In the genomic region with DNA sequence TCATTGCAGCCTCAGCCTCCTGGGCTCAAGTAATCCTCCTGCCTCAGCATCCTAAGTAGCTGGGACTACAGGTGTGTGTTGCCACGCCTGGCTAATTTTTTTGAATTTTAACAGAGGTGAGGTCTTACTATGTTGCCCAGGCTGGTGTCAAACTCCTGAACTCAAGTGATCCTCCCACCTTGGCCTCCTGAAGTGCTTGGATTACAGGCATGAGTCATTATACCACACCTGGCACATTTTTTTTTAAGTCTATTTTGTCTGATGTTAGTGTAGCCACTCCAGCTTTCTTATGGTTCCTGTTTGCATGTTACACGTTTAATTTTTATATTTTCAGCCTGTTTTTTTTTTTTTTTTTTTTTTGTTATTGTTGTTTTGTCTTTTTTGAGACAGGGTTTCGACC, we compare ENCODE assay signal across 17 cellular contexts. TPM values are rescaled to one million over a fixed set of nuclear protein-coding genes. Genes with fewer than 3 reads are reported as not detected.
DNase-seq lines count a peak whose midpoint lies in the region; ATAC-seq and TF ChIP-seq lines count a peak whose summit lies in the region.
"Had no signal": no experiment of that assay in that cellular context is flagged by ENCODE, and none has a peak within 500 bp of the region (broad histone marks: within the 10 kb centered on the region; RNA-seq: fewer than 3 reads in every experiment).

No MANE protein-coding gene starts in this region.

- H3K18ac ChIP-seq in trophoblast cell (ENCODE audit: low read length): no peak overlapping the region

- H4K91ac ChIP-seq in trophoblast cell (ENCODE audit: low read depth, low read length): no peak overlapping the region

- ATAC-seq in activated naive CD4-positive, alpha-beta T cell treated with anti-CD3 and anti-CD28 coated beads, Interleukin-2, amount 50 U/mL, for 72 hours: no peak
- ATAC-seq: A549 had no signal

- H3K27me3 Mint-ChIP-seq in endodermal cell (ENCODE audit: insufficient read depth): no peaks in the 10 kb centered on the region
- H3K27me3 Mint-ChIP-seq: IgD-negative memory B cell had no signal

- peaks cover 28% of the 10 kb centered on the region for H3K79me2 ChIP-seq in trophoblast cell (ENCODE audit: control insufficient read depth, insufficient read depth, low read length, poor library complexity)

- 94 to 100% methylated on average over 1 to 3 of the region's 3 CpGs for WGBS in endodermal cell (ENCODE audit: insufficient coverage in 1 of 2, insufficient read length in 1 of 2), 2 experiments
- no CpG with 5 or more reads among the region's 3 CpGs for WGBS in trophoblast cell (ENCODE audit: extremely low coverage, insufficient coverage, insufficient read length)

- H4K8ac ChIP-seq in trophoblast cell (ENCODE audit: low read depth, low read length): no peak overlapping the region

- H2BK120ac ChIP-seq in trophoblast cell (ENCODE audit: insufficient read depth, low read length, poor library complexity): no peak overlapping the region

- peaks cover 6% of the 10 kb centered on the region for H3K4me1 Mint-ChIP-seq in endodermal cell
- H3K4me1 Mint-ChIP-seq: CD14-positive monocyte had no signal

- H3K9ac ChIP-seq in endodermal cell (ENCODE audit: extremely low read depth, low read length, poor library complexity, severe bottlenecking) (no peak overlapping the region), trophoblast cell (ENCODE audit: low read length) (no peak overlapping the region)

- H3K27ac ChIP-seq in endodermal cell (ENCODE audit: low read depth, low read length): no peak overlapping the region
- H3K27ac ChIP-seq in trophoblast cell (ENCODE audit: low read depth, low read length): no peak overlapping the region
- H3K27ac ChIP-seq: A549, RWPE1 had no signal

- H2AK5ac ChIP-seq in trophoblast cell (ENCODE audit: low read length): no peak overlapping the region

- DNase-seq in NCI-H2171 treated with DMSO at 0.1 percent for 48 hours (lab: John Stamatoyannopoulos, UW) (peak; percentile 65), NCI-H2171 (lab: John Stamatoyannopoulos, UW) (no peak), NCI-H2029 treated with DMSO at 0.1 percent for 48 hours (lab: John Stamatoyannopoulos, UW) (peak; percentile 34), endodermal cell (no peak), trophoblast cell (peak; percentile 40 to 62), T-helper 1 cell (no peak), AG08395 (ENCODE audit: low spot score) (no peak)
- no peak for DNase-seq in activated naive CD4-positive, alpha-beta T cell treated with anti-CD3 and anti-CD28 coated beads, Interleukin-2, amount 50 U/mL, for 72 hours (ENCODE audit: low spot score in 2 of 2)
- DNase-seq: Kasumi-1, NCI-H1417 treated with DMSO at 0.1 percent for 48 hours, NCI-H1930, NCI-H226, NCI-H748 treated with DMSO at 0.1 percent for 48 hours had no signal

- no peak overlapping the region for H4K12ac ChIP-seq in trophoblast cell (ENCODE audit: low read depth, low read length)

- no peak overlapping the region for H3K14ac ChIP-seq in trophoblast cell (ENCODE audit: low read length)

- H3K4me3 Mint-ChIP-seq in endodermal cell: no peak overlapping the region
- H3K4me3 Mint-ChIP-seq: CD14-positive monocyte, IgD-negative memory B cell had no signal

- H3K36me3 Mint-ChIP-seq in endodermal cell (ENCODE audit: low read depth): peaks cover 16% of the 10 kb centered on the region
- peaks cover 6 to 19% of the 10 kb centered on the region in 2 donors for H3K36me3 Mint-ChIP-seq in activated naive CD4-positive, alpha-beta T cell treated with anti-CD3 and anti-CD28 coated beads, Interleukin-2, amount 50 U/mL, for 72 hours

- H2AFZ ChIP-seq in trophoblast cell (ENCODE audit: insufficient read depth, low read length, poor library complexity): no peak overlapping the region

- H3K23ac ChIP-seq in trophoblast cell (ENCODE audit: low read length): no peak overlapping the region

- peaks cover 23% of the 10 kb centered on the region for H3K79me1 ChIP-seq in trophoblast cell (ENCODE audit: low read length)

- no peaks in the 10 kb centered on the region for H3K27me3 ChIP-seq in endodermal cell (ENCODE audit: control insufficient read depth, insufficient read depth, low read length, poor library complexity, severe bottlenecking)
- H3K27me3 ChIP-seq in trophoblast cell (ENCODE audit: insufficient read depth, low read length): no peaks in the 10 kb centered on the region

- no peaks in the 10 kb centered on the region for H3K9me3 Mint-ChIP-seq in endodermal cell
- H3K9me3 Mint-ChIP-seq in activated naive CD4-positive, alpha-beta T cell treated with anti-CD3 and anti-CD28 coated beads, Interleukin-2, amount 50 U/mL, for 72 hours: no peaks in the 10 kb centered on the region

- peak overlapping the region; percentile 16 for H3K27ac Mint-ChIP-seq in endodermal cell
- H3K27ac Mint-ChIP-seq in activated naive CD4-positive, alpha-beta T cell treated with anti-CD3 and anti-CD28 coated beads, Interleukin-2, amount 50 U/mL, for 72 hours: no peak overlapping the region
- H3K27ac Mint-ChIP-seq: IgD-negative memory B cell had no signal

- H3K4me2 ChIP-seq in trophoblast cell (ENCODE audit: low read length): no peak overlapping the region
- H3K4me2 ChIP-seq: A549 had no signal

- H3K36me3 ChIP-seq in endodermal cell (ENCODE audit: control insufficient read depth, insufficient read depth, low read length) (no peaks in the 10 kb centered on the region), trophoblast cell (ENCODE audit: control insufficient read depth in 1 of 2, insufficient read depth in 2 of 2, low read length in 2 of 2) (peaks cover 24 to 25% of the 10 kb centered on the region in 2 experiments)

- H3K4me3 ChIP-seq in endodermal cell (ENCODE audit: low read length) (no peak overlapping the region), trophoblast cell (ENCODE audit: low read depth, low read length) (no peak overlapping the region)
- H3K4me3 ChIP-seq: A549 had no signal

- no peak for TF ChIP-seq CTCF in endodermal cell (conservative IDR thresholded peaks at IDR 0.05)

- H2BK12ac ChIP-seq in trophoblast cell (ENCODE audit: low read length): no peak overlapping the region

- H3K4me1 ChIP-seq in endodermal cell (ENCODE audit: control insufficient read depth, insufficient read depth, low read length): no peaks in the 10 kb centered on the region
- peaks cover 21 to 34% of the 10 kb centered on the region in 2 experiments for H3K4me1 ChIP-seq in trophoblast cell (ENCODE audit: control insufficient read depth in 1 of 2, insufficient read depth in 2 of 2, low read length in 2 of 2)

- peak overlapping the region; percentile 96 for H3K4ac ChIP-seq in trophoblast cell (ENCODE audit: low read depth, low read length)

- no peak overlapping the region for H2BK5ac ChIP-seq in trophoblast cell (ENCODE audit: low read depth, low read length, poor library complexity)

- no peaks in the 10 kb centered on the region for H3K9me3 ChIP-seq in endodermal cell (ENCODE audit: control insufficient read depth, low read length)
- H3K9me3 ChIP-seq in trophoblast cell (ENCODE audit: insufficient read depth, low read depth, low read length): peaks cover 4% of the 10 kb centered on the region
- H3K9me3 ChIP-seq: A549 had no signal

RNA-seq across cellular contexts. Expression of a gene that starts 24.8 kb away (rescaled TPM):
- 10 to 100 TPM; 27.8 to 38.5 TPM for total RNA-seq in endodermal cell
- polyA plus RNA-seq in endodermal cell (2013, experiment 1 of 2): 38.5 TPM
- 33.4 TPM for polyA plus RNA-seq in endodermal cell (2013, experiment 2 of 2)
- 37.1 and 37.3 TPM in 2 replicates for polyA plus RNA-seq in trophoblast cell (2013)
- total RNA-seq in activated naive CD4-positive, alpha-beta T cell treated with anti-CD3 and anti-CD28 coated beads, Interleukin-2, amount 50 U/mL, for 72 hours: 10 to 100 TPM; 21.0 to 44.8 TPM

Comparison
In these comparisons a context has a peak if more than half of its experiments do, and no peak if none do; other contexts are left out.
1. DNase-seq: peak in NCI-H2171 treated with DMSO at 0.1 percent for 48 hours (single experiment), NCI-H2029 treated with DMSO at 0.1 percent for 48 hours (single experiment) and trophoblast cell (2 of 2); none in NCI-H2171 (single experiment), endodermal cell (single experiment), activated naive CD4-positive, alpha-beta T cell treated with anti-CD3 and anti-CD28 coated beads, Interleukin-2, amount 50 U/mL, for 72 hours (0 of 2), T-helper 1 cell (0 of 5) and AG08395 (single experiment).